In the genomic region with DNA sequence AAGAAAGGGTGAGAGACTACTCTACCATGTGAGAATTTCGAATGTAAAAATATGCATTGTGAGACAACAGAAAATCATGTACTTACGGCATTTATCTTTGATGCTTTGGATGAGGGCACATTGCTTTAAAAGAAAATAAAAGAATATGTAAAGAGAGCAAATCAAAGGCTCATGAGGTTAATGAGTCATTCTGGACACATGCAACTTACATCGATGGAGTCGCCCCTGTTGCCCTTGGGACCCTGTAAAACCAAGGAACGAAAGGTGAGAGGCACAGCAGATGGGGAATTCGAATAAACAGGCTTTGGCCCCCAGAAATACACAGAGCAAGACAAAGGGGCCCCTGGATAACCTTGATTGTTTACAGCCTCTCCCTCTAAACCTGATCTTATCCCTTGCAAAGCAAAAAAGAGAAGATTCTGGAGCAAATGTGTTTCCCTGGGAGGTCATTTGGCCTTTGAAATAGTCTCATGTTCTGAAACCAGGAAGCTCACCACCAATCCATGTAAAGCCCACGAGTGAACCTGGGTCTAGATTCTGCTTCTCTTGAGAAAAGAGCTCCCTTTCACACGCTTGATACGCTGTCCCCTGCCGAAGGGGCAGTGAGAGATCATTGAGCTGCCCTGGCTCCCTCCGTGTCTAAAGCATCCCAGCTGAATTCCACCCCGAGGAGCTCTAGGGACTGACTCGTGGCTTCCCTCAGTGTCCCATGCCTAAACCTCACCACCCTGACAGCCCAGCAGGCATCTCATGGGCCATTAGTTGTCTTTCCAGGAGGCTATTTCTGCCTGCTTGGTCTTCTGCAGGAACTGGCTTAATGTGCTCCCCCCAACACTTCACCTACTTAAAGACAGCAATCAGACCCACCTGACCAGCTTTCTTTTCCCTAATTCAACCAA, we compare ENCODE assay signal across 13 cellular contexts.
"Had no signal": no experiment of that assay in that cellular context is flagged by ENCODE, and none has a peak within 500 bp of the region (broad histone marks: within the 10 kb centered on the region; RNA-seq: fewer than 3 reads in every experiment).

No MANE protein-coding gene starts in this region.

- H3K27me3 ChIP-seq: tibial nerve had no signal

- H3K4me1 ChIP-seq: left lung had no signal

- DNase-seq: activated B cell treated with CpG ODN at 0.5 μM for 24 hours; activated CD4-positive, alpha-beta T cell treated with anti-CD3 and anti-CD28 coated beads, Interleukin-2, amount 10 ng/mL, durations not matched to agents 24 days and 14 days; activated naive CD4-positive, alpha-beta T cell treated with anti-CD3 and anti-CD28 coated beads, Interleukin-2, amount 10 ng/mL, durations not matched to agents 7 days and 5 days; cerebellar nuclear complex; esophagus squamous epithelium; foreskin melanocyte; left lung; mesendoderm; small intestine had no signal

- H3K4me3 ChIP-seq: esophagus squamous epithelium, left lung, SK-N-MC, tibial nerve had no signal

- ATAC-seq: activated T-helper 17 cell treated with anti-CD3 and anti-CD28 coated beads, Interleukin-2, amount 50 U/mL, for 72 hours; left lung; stimulated activated effector memory CD8-positive, alpha-beta T cell treated with anti-CD3 and anti-CD28 coated beads, Interleukin-12 subunit alpha, Interleukin-12 subunit beta, amount 100 ng/mL, for 72 hours had no signal

- H3K27ac ChIP-seq: left lung, SK-N-MC had no signal

- H3K9me3 ChIP-seq: esophagus squamous epithelium, left lung, tibial nerve had no signal
